ENCODE assay signal across 16 cellular contexts in the genomic region with DNA sequence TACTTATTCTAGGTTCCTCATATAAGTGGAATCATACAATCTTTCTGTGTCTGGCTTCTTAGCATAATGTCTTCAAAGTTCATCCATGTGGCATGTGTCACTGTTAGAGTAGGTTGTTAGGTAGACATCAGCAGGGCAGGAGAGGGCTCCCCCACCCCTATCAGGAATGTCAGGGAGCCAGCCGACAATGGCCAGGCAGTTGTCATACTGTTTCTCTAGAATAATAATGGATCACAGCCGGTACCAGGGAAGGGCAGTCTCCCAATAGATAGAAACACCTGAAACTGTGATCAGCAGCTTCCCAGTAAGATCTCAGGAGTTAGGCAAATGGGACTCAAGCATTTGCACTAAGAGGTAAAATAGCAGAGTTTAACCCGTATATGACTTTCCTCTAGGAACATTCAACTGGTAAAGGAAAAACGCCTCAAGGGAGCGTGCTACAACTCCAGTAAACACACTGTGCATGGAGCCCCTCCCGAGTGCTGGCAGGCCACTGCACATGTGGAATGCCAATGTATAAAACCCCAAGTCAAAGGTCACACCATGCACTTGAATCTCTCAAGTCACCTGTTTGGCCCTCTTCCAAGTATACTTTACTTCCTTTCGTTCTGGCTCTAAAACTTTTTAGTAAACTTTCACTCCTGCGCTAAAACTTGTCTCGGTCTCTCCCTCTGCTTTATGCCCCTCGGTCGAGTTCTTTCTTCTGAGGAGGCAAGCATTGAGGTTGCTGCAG.
"Had no signal": no experiment of that assay in that cellular context is flagged by ENCODE, and none has a peak within 500 bp of the region (broad histone marks: within the 10 kb centered on the region; RNA-seq: fewer than 3 reads in every experiment).

No MANE protein-coding gene starts in this region.

- DNase-seq: activated CD4-positive, alpha-beta T cell treated with anti-CD3 and anti-CD28 coated beads for 1 hour; activated effector memory CD4-positive, alpha-beta T cell treated with anti-CD3 and anti-CD28 coated beads, Interleukin-2, amount 50 U/mL, for 16 hours; activated naive CD4-positive, alpha-beta T cell treated with anti-CD3 and anti-CD28 coated beads, Interleukin-2, amount 50 U/mL, for 16 hours; activated T-cell treated with anti-CD3 and anti-CD28 coated beads, Interleukin-2, amount 50 U/mL, for 72 hours; heart left ventricle; mammary epithelial cell; midbrain; nephron progenitor cell; stimulated activated naive CD8-positive, alpha-beta T cell treated with anti-CD3 and anti-CD28 coated beads, Interleukin-15, Interleukin-2, amounts not matched to agents 100 U/mL and 50 U/mL, for 24 hours; substantia nigra; T-helper 2 cell; tibial artery; uterus had no signal

- H3K4me1 ChIP-seq: ascending aorta, heart left ventricle, tibial artery, uterus had no signal

- H3K9me3 ChIP-seq: ascending aorta, heart left ventricle, tibial artery, uterus had no signal

- H3K4me3 Mint-ChIP-seq: activated T-cell treated with anti-CD3 and anti-CD28 coated beads, Interleukin-2, amount 50 U/mL, for 72 hours; nephron progenitor cell had no signal

- H3K9me3 Mint-ChIP-seq: activated T-cell treated with anti-CD3 and anti-CD28 coated beads, Interleukin-2, amount 50 U/mL, for 72 hours had no signal

- H3K27me3 ChIP-seq: ascending aorta, heart left ventricle, tibial artery, uterus had no signal

- H3K36me3 ChIP-seq: ascending aorta, heart left ventricle, tibial artery, uterus had no signal

- H3K27ac Mint-ChIP-seq: activated T-cell treated with anti-CD3 and anti-CD28 coated beads, Interleukin-2, amount 50 U/mL, for 72 hours; nephron progenitor cell had no signal

- H3K4me3 ChIP-seq: ascending aorta, coronary artery, heart left ventricle, tibial artery, uterus had no signal

- H3K27ac ChIP-seq: ascending aorta, coronary artery, heart left ventricle, tibial artery, uterus, VCaP had no signal

- ATAC-seq: activated T-cell treated with anti-CD3 and anti-CD28 coated beads, Interleukin-2, amount 50 U/mL, for 72 hours; heart left ventricle; stimulated activated naive CD8-positive, alpha-beta T cell treated with anti-CD3 and anti-CD28 coated beads, Interleukin-15, Interleukin-2, amounts not matched to agents 100 U/mL and 50 U/mL, for 24 hours had no signal
